8 cellular contexts compared by ENCODE assay signal in the genomic region with DNA sequence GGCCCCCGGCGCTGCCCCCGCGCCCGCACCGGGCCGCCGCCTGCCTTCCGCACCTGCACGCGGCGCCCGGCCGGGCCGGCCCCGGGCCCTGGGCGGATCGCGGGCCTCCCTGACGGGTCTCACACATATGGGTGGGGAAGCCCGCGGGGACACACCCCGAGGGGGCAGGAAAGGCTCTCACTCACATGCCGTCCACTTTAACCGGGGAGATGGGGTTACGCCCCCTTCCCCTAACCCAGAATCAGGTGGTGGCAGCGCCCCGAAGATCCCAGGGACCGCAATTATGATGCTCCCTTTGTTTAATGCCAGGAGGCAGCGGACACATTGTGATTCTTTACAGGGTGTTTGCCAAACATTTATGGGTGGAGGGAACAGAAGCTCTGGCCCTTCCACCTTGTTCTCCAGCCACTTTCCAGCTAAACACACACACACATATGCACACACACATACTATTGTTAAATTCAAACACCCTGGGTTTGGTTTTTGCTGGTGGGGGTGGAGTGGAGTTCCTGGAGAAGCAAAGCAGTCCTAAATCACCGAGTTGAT. TPM values are rescaled to one million over a fixed set of nuclear protein-coding genes. Genes with fewer than 3 reads are reported as not detected.
A peak's percentile ranks its signal among the peaks of the same experiment; 100 is the strongest.
DNase-seq lines count a peak whose midpoint lies in the region; ATAC-seq and TF ChIP-seq lines count a peak whose summit lies in the region.

No MANE protein-coding gene starts in this region.

- H3K4me3 ChIP-seq in GM12865 (ENCODE audit: low read depth, low read length) (peak overlapping the region; percentile 80), OCI-LY3 (ENCODE audit: low read length) (peak overlapping the region; percentile 83), esophagus muscularis mucosa (peak overlapping the region; percentile 84 to 93 (median 88))

- peaks cover 45% of the 10 kb centered on the region for H3K79me2 ChIP-seq in OCI-LY3 (ENCODE audit: low read length)

- TF ChIP-seq POLR2A in esophagus muscularis mucosa (IDR thresholded peaks at IDR 0.05; ENCODE audit: low read depth): no peak

- H4K20me1 ChIP-seq in OCI-LY3 (ENCODE audit: insufficient read depth, low read length): no peaks in the 10 kb centered on the region

- no peak for TF ChIP-seq CTCF in GM12865 (IDR thresholded peaks at IDR 0.05; ENCODE audit: insufficient read depth, low read depth, low read length, missing control alignments)
- TF ChIP-seq CTCF in OCI-LY3 (IDR thresholded peaks at IDR 0.05; ENCODE audit: low read depth, low read length): no peak
- no peak for TF ChIP-seq CTCF in esophagus muscularis mucosa (IDR thresholded peaks at IDR 0.05)

- H3K9me3 ChIP-seq in OCI-LY3 (ENCODE audit: insufficient read depth, low read length) (no peaks in the 10 kb centered on the region), esophagus muscularis mucosa (no peaks in the 10 kb centered on the region)

- H3K9ac ChIP-seq in OCI-LY3 (ENCODE audit: low read length): peak overlapping the region; percentile 60

- DNase-seq in GM12865 (ENCODE audit: low read depth) (no peak), esophagus muscularis mucosa (ENCODE audit: extremely low spot score) (no peak), retina (peak; percentile 60), NCI-H1092 treated with DMSO at 0.1 percent for 48 hours (lab: John Stamatoyannopoulos, UW) (no peak), NCI-H510A (lab: John Stamatoyannopoulos, UW) (no peak), NCI-H82 (lab: John Stamatoyannopoulos, UW) (no peak)

- H3K4me2 ChIP-seq in OCI-LY3 (ENCODE audit: low read length): peak overlapping the region; percentile 98

- H3K4me1 ChIP-seq in OCI-LY3 (ENCODE audit: low read length): peaks cover 49% of the 10 kb centered on the region
- H3K4me1 ChIP-seq in esophagus muscularis mucosa: peaks cover 26 to 47% (median 46%) of the 10 kb centered on the region in 4 donors

- ATAC-seq in HG03159 (IDR thresholded peaks at IDR 0.05; ENCODE audit: unreplicated experiment): no peak

- 3% methylated on average over 16 of the region's 31 CpGs for WGBS in esophagus muscularis mucosa

- H3K27me3 ChIP-seq in OCI-LY3 (ENCODE audit: low read depth, low read length) (no peaks in the 10 kb centered on the region), esophagus muscularis mucosa (no peaks in the 10 kb centered on the region)

- intact Hi-C loops in esophagus muscularis mucosa (cut with DNase I): loop anchor here (2.0 to 10.0 kb wide), 4 partner anchors 66 to 296 kb away; no protein-coding TSS in a partner anchor

- no peak overlapping the region for H3K27ac ChIP-seq in OCI-LY3 (ENCODE audit: low read length)
- H3K27ac ChIP-seq in esophagus muscularis mucosa (replicated peaks in 1 of 4): peak overlapping the region; percentile 77 to 88 (median 85)

- H2AFZ ChIP-seq in OCI-LY3 (ENCODE audit: low read depth, low read length): peak overlapping the region; percentile 51; the same call in 1 of the 2 replicates

- H3K36me3 ChIP-seq in OCI-LY3 (replicated peaks; ENCODE audit: low read depth, low read length) (no peaks in the 10 kb centered on the region), esophagus muscularis mucosa (no peaks in the 10 kb centered on the region)

- TF ChIP-seq EP300 in esophagus muscularis mucosa (IDR thresholded peaks at IDR 0.05): no peak

RNA-seq across cellular contexts. Expression of gene ANKRD44, which starts 0.4 kb away (rescaled TPM):
- total RNA-seq in esophagus muscularis mucosa: 10 to 100 TPM; 41.4 to 76.6 (median 48.1) TPM
